In the genomic region with DNA sequence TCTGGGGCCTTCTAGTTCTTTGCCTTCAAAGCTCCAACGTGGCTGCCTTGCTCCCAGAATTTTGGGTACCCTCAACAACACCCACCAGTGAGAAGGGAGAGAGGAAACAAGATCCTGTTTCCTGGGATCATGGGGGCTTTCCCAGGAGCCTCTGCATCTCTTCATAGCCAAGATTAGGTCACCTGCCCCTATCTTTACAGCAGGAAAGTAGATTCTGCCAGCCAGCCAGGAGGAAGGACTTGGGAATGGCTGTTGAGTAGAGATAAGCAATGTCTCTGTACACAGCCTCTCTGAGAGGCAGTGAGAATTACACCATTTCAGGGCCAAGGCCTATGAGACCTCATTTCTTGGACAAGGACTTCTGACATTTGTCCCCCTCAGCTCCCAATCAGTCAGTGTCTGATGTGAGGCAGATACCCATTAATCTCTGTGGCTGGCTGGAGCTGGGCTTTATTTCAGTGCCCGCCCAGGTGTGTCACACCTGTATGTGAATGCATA, we compare ENCODE assay signal across 26 cellular contexts. TPM values are rescaled to one million over a fixed set of nuclear protein-coding genes. Genes with fewer than 3 reads are reported as not detected.
DNase-seq lines count a peak whose midpoint lies in the region; ATAC-seq, FAIRE-seq and TF ChIP-seq lines count a peak whose summit lies in the region.
"Had no signal": no experiment of that assay in that cellular context is flagged by ENCODE, and none has a peak within 500 bp of the region (broad histone marks: within the 10 kb centered on the region; RNA-seq: fewer than 3 reads in every experiment).

No MANE protein-coding gene starts in this region.

- H2AFZ ChIP-seq in K562 (ENCODE audit: low read depth, low read length) (peak overlapping the region; percentile 56), neural progenitor cell (replicated peaks) (no peak overlapping the region)
- H2AFZ ChIP-seq: GM23338 had no signal

- H3K4me2 ChIP-seq in K562 (ENCODE audit: insufficient read depth, low read length) (peak overlapping the region; percentile 51), neural progenitor cell (no peak overlapping the region)
- H3K4me2 ChIP-seq: GM23338, SK-N-SH had no signal

- H3K27ac Mint-ChIP-seq in activated CD8-positive, alpha-beta memory T cell treated with anti-CD3 and anti-CD28 coated beads, Interleukin-2, amount 10 ng/mL, durations not matched to agents 7 days and 5 days: no peak overlapping the region
- no peak overlapping the region for H3K27ac Mint-ChIP-seq in neural progenitor cell
- H3K27ac Mint-ChIP-seq: activated B cell treated with CpG ODN at 0.5 μM for 24 hours, brain, endodermal cell, GM23338 had no signal

- BruUV-seq in K562 (replicated peaks; lab: Mats Ljungman, UMichigan): no TSS peak

- no peaks in the 10 kb centered on the region for H3K27me3 Mint-ChIP-seq in activated CD8-positive, alpha-beta memory T cell treated with anti-CD3 and anti-CD28 coated beads, Interleukin-2, amount 10 ng/mL, durations not matched to agents 7 days and 5 days
- H3K27me3 Mint-ChIP-seq in neural progenitor cell (ENCODE audit: insufficient read depth, low read depth): peaks cover 7% of the 10 kb centered on the region
- H3K27me3 Mint-ChIP-seq: activated B cell treated with CpG ODN at 0.5 μM for 24 hours, brain had no signal

- H3K4me1 Mint-ChIP-seq in activated CD8-positive, alpha-beta memory T cell treated with anti-CD3 and anti-CD28 coated beads, Interleukin-2, amount 10 ng/mL, durations not matched to agents 7 days and 5 days: peaks cover 10% of the 10 kb centered on the region
- H3K4me1 Mint-ChIP-seq in neural progenitor cell: peaks cover 4% of the 10 kb centered on the region

- peaks cover 3% of the 10 kb centered on the region for H3K9me1 ChIP-seq in K562 (ENCODE audit: control insufficient read depth, insufficient read depth, low read length)

- H3K4me3 Mint-ChIP-seq in activated CD8-positive, alpha-beta memory T cell treated with anti-CD3 and anti-CD28 coated beads, Interleukin-2, amount 10 ng/mL, durations not matched to agents 7 days and 5 days: no peak overlapping the region
- no peak overlapping the region for H3K4me3 Mint-ChIP-seq in neural progenitor cell
- H3K4me3 Mint-ChIP-seq: activated B cell treated with CpG ODN at 0.5 μM for 24 hours, brain, endodermal cell, GM23338 had no signal

- DNase-seq in activated CD8-positive, alpha-beta memory T cell treated with anti-CD3 and anti-CD28 coated beads, Interleukin-2, amount 10 ng/mL, durations not matched to agents 7 days and 5 days: no peak
- no peak for DNase-seq in activated CD8-positive, alpha-beta memory T cell treated with anti-CD3 and anti-CD28 coated beads for 24 hours
- DNase-seq in K562 (ENCODE audit: extremely low read depth in 1 of 4, low spot score in 3 of 4): peak; percentile 68 to 88 (median 78)
- no peak for DNase-seq in lower lobe of right lung
- no peak for DNase-seq in upper lobe of left lung
- DNase-seq in neural progenitor cell (ENCODE audit: low spot score): no peak
- DNase-seq in NCI-H2029 (lab: John Stamatoyannopoulos, UW): no peak
- no peak for DNase-seq in NCI-H69 (lab: John Stamatoyannopoulos, UW)
- DNase-seq: activated B cell treated with CpG ODN at 0.5 μM for 24 hours; activated CD4-positive, alpha-beta T cell treated with anti-CD3 and anti-CD28 coated beads, Interleukin-2, amount 50 U/mL, for 48 hours; activated gamma-delta T cell treated with Interleukin-2 at 50 U/mL for 16 hours; colonic mucosa; endodermal cell; head of caudate nucleus; left cardiac atrium; midbrain; NCI-H1105 treated with DMSO at 0.1 percent for 48 hours; SK-N-SH; T-helper 2 cell; thyroid gland had no signal

- TF ChIP-seq CTCF in K562 (IDR thresholded peaks at IDR 0.05 in 2 of 3, conservative IDR thresholded peaks at IDR 0.05 in 1 of 3; ENCODE audit: insufficient read depth in 2 of 3, low read depth in 1 of 3, low read length in 3 of 3) (no peak), lower lobe of right lung (IDR thresholded peaks at IDR 0.05) (no peak), upper lobe of left lung (IDR thresholded peaks at IDR 0.05) (no peak), neural progenitor cell (IDR thresholded peaks at IDR 0.05) (no peak)

- H3K4me1 ChIP-seq in K562 (replicated peaks in 1 of 2; ENCODE audit: control insufficient read depth in 2 of 2, insufficient read depth in 2 of 2, low read length in 2 of 2) (peaks cover 23 to 30% of the 10 kb centered on the region in 2 experiments), lower lobe of right lung (peaks cover 61% of the 10 kb centered on the region), upper lobe of left lung (peaks cover 63 to 71% (median 65%) of the 10 kb centered on the region in 4 donors), neural progenitor cell (no peaks in the 10 kb centered on the region)
- H3K4me1 ChIP-seq: prostate gland had no signal

- TF ChIP-seq POLR2A in K562 (conservative IDR thresholded peaks at IDR 0.05) (no peak), upper lobe of left lung (IDR thresholded peaks at IDR 0.05) (no peak)

- in situ Hi-C loops in K562 (cut with MboI): no loop called here

- H3K9ac ChIP-seq in K562 (ENCODE audit: insufficient read depth in 1 of 2, low read depth in 2 of 2, low read length in 2 of 2) (peak overlapping the region in 1 of 2 experiments; percentile 38; a peak in 1 of 4 replicates), neural progenitor cell (no peak overlapping the region)
- H3K9ac ChIP-seq: SK-N-SH had no signal

- peaks cover 3% of the 10 kb centered on the region for H3K36me3 Mint-ChIP-seq in activated CD8-positive, alpha-beta memory T cell treated with anti-CD3 and anti-CD28 coated beads, Interleukin-2, amount 10 ng/mL, durations not matched to agents 7 days and 5 days
- peaks cover 2% of the 10 kb centered on the region for H3K36me3 Mint-ChIP-seq in neural progenitor cell

- 7% methylated on average over 1 of the region's 2 CpGs for WGBS in K562 (ENCODE audit: insufficient coverage, low coverage, missing lambda C conversion rate)
- WGBS in upper lobe of left lung, 2 donors: 75 to 76% methylated on average over 2 of the region's 2 CpGs

- no peak for TF ChIP-seq RAD21 in K562 (CRISPR knock-in tag; conservative IDR thresholded peaks at IDR 0.05 in 1 of 2, IDR thresholded peaks at IDR 0.05 in 1 of 2)

- CTCF ChIA-PET in activated CD8-positive, alpha-beta memory T cell treated with anti-CD3 and anti-CD28 coated beads, Interleukin-2, amount 10 ng/mL, durations not matched to agents 7 days and 5 days (lab: Charles Lee): interaction anchor here (1.9 kb wide), 1 partner anchor 10 kb away, joined by 5 read pairs; the partner anchor contains the start of gene USP4
- CTCF ChIA-PET in K562 (lab: Yijun Ruan, JAX; ENCODE audit: low intra/inter-chr PET ratio): no interaction called here

- H3K9me3 Mint-ChIP-seq in activated CD8-positive, alpha-beta memory T cell treated with anti-CD3 and anti-CD28 coated beads, Interleukin-2, amount 10 ng/mL, durations not matched to agents 7 days and 5 days (ENCODE audit: low read depth): no peaks in the 10 kb centered on the region
- H3K9me3 Mint-ChIP-seq in neural progenitor cell: no peaks in the 10 kb centered on the region
- H3K9me3 Mint-ChIP-seq: activated B cell treated with CpG ODN at 0.5 μM for 24 hours had no signal

- H3K27ac ChIP-seq in K562 (ENCODE audit: extremely low read depth, low read depth, low read length): peak overlapping the region; percentile 68
- H3K27ac ChIP-seq in lower lobe of right lung: peak overlapping the region; percentile 46
- peak overlapping the region; percentile 47 to 99 (median 72) for H3K27ac ChIP-seq in upper lobe of left lung
- no peak overlapping the region for H3K27ac ChIP-seq in neural progenitor cell
- H3K27ac ChIP-seq: 22Rv1, colonic mucosa, prostate gland had no signal

- H3K4me3 ChIP-seq in K562 (no peak overlapping the region), lower lobe of right lung (no peak overlapping the region), upper lobe of left lung (no peak overlapping the region), neural progenitor cell (no peak overlapping the region)
- H3K4me3 ChIP-seq: colonic mucosa, GM23338, prostate gland, thyroid gland had no signal

- H4K20me1 ChIP-seq in K562 (replicated peaks; ENCODE audit: control insufficient read depth, insufficient read depth, low read length): no peaks in the 10 kb centered on the region
- H4K20me1 ChIP-seq in neural progenitor cell (ENCODE audit: low read depth): no peaks in the 10 kb centered on the region

- TF ChIP-seq EP300 in K562 (IDR thresholded peaks at IDR 0.05; ENCODE audit: low read length) (peak; percentile 92), upper lobe of left lung (IDR thresholded peaks at IDR 0.05) (peak in 1 of 4 donors; percentile 10)

- no peaks in the 10 kb centered on the region for H3K9me3 ChIP-seq in K562 (replicated peaks; ENCODE audit: control insufficient read depth, insufficient read depth, low read depth, low read length)
- no peaks in the 10 kb centered on the region for H3K9me3 ChIP-seq in lower lobe of right lung
- no peaks in the 10 kb centered on the region for H3K9me3 ChIP-seq in upper lobe of left lung
- H3K9me3 ChIP-seq in neural progenitor cell (ENCODE audit: low read depth): no peaks in the 10 kb centered on the region
- H3K9me3 ChIP-seq: colonic mucosa, prostate gland, SK-N-SH, thyroid gland had no signal

- peak; percentile 97 for FAIRE-seq in K562 (lab: Jason Lieb, UNC)
- FAIRE-seq: GM12892 had no signal

- H3F3A ChIP-seq in neural progenitor cell (ENCODE audit: low read depth): no peaks in the 10 kb centered on the region

- peak; percentile 10 for ATAC-seq in activated CD8-positive, alpha-beta memory T cell treated with anti-CD3 and anti-CD28 coated beads, Interleukin-2, amount 10 ng/mL, durations not matched to agents 7 days and 5 days
- ATAC-seq in K562 (peak; percentile 96), lower lobe of right lung (peak in 1 of 2 donors; percentile 21), upper lobe of left lung (ENCODE audit: low FRiP score in 2 of 2) (no peak)
- ATAC-seq: GM23338, left cardiac atrium had no signal

- no peaks in the 10 kb centered on the region for H3K36me3 ChIP-seq in K562 (ENCODE audit: control insufficient read depth, insufficient read depth, low read length)
- peaks cover under 1% of the 10 kb centered on the region for H3K36me3 ChIP-seq in lower lobe of right lung
- H3K36me3 ChIP-seq in upper lobe of left lung: peaks cover 0 to 3% (median 0%) of the 10 kb centered on the region in 4 donors
- H3K36me3 ChIP-seq in neural progenitor cell: no peaks in the 10 kb centered on the region
- H3K36me3 ChIP-seq: colonic mucosa, prostate gland, thyroid gland had no signal

- POLR2A ChIA-PET in K562 (lab: Yijun Ruan, JAX): interaction anchor here (0.7 to 1.2 kb wide), 6 partner anchors 10 to 97 kb away, joined by 3 to 6 read pairs (median 4); partner anchors contain the start of genes RHOA, TCTA and USP4

- intact Hi-C loops in K562 (cut with micrococcal nuclease) (no loop called here), lower lobe of right lung (cut with DNase I) (no loop called here)

- H3K27me3 ChIP-seq in K562 (ENCODE audit: control insufficient read depth in 2 of 2, insufficient read depth in 2 of 2, low read length in 2 of 2): no peaks in the 10 kb centered on the region
- H3K27me3 ChIP-seq in lower lobe of right lung (ENCODE audit: low read depth): no peaks in the 10 kb centered on the region
- H3K27me3 ChIP-seq in upper lobe of left lung: no peaks in the 10 kb centered on the region
- H3K27me3 ChIP-seq in neural progenitor cell: no peaks in the 10 kb centered on the region
- H3K27me3 ChIP-seq: colonic mucosa, thyroid gland had no signal

- H3K79me2 ChIP-seq in K562 (ENCODE audit: control insufficient read depth, insufficient read depth, low read length) (no peaks in the 10 kb centered on the region), neural progenitor cell (ENCODE audit: low read depth) (no peaks in the 10 kb centered on the region)

RNA-seq across cellular contexts. Expression of gene GPX1, which starts 8.5 kb away (rescaled TPM):
- 100 to 1,000 TPM in 1 of 2 experiments, 10 to 100 TPM in 1; 76.9 to 112 TPM for total RNA-seq in activated CD8-positive, alpha-beta memory T cell treated with anti-CD3 and anti-CD28 coated beads, Interleukin-2, amount 10 ng/mL, durations not matched to agents 7 days and 5 days
- 4.0 and 12.8 TPM in 2 replicates for total RNA-seq in K562 (2011; cell fraction: chromatin; rRNA removed; ENCODE audit: low replicate concordance)
- 6.8 and 7.7 TPM in 2 replicates for total RNA-seq in K562 (2011; cell fraction: nucleolus; rRNA removed)
- 2.8 and 3.7 TPM in 2 replicates for total RNA-seq in K562 (2011; cell fraction: nucleoplasm; rRNA removed)
- total RNA-seq in K562 (2014; rRNA removed): 0.57 TPM in 1 of 2 replicates, not detected in the other
- total RNA-seq in K562 (2014; rRNA removed; fragmentation: Illumina TruSeq; extraction: Trizol): not detected in 2 replicates
- total RNA-seq in K562 (2015; rRNA removed; fragmentation: Illumina TruSeq; extraction: Trizol): 0.25 TPM in 1 of 2 replicates, not detected in the other
- 1.3 and 1.6 TPM in 2 replicates for total RNA-seq in K562 (2021)
- 0.08 TPM in 1 of 2 replicates, not detected in the other for polyA plus RNA-seq in K562 (2011; rRNA removed)
- 0.12 and 0.15 TPM in 2 replicates for polyA plus RNA-seq in K562 (2011; cell fraction: cytosol; rRNA removed)
- 1.0 and 2.1 TPM in 2 replicates for polyA plus RNA-seq in K562 (2011; cell fraction: nucleus; rRNA removed)
- 0.37 TPM in 1 of 2 replicates, not detected in the other for polyA plus RNA-seq in K562 (2012)
- not detected in 2 replicates for polyA plus RNA-seq in K562 (2014; fragmentation: Illumina TruSeq; extraction: Trizol)
- under 1 TPM in 1 of 2 experiments, not detected in 1; 0.08 TPM for polyA plus RNA-seq in K562 (2014; fragmentation: Nextera tagmentation; extraction: Ambion mirVana)
- 0.09 and 0.16 TPM in 2 replicates for polyA plus RNA-seq in K562 (2014; rRNA removed)
- 0.32 and 0.60 TPM in 2 replicates for polyA minus RNA-seq in K562 (2011; rRNA and poly(A)+ RNA removed)
- 2.0 and 3.9 TPM in 2 replicates for polyA minus RNA-seq in K562 (2011; cell fraction: cytosol; rRNA and poly(A)+ RNA removed)
- polyA minus RNA-seq in K562 (2011; cell fraction: nucleus; rRNA and poly(A)+ RNA removed): 2.7 and 3.6 TPM in 2 replicates
- 450 TPM for total RNA-seq in lower lobe of right lung
- 100 to 1,000 TPM; 174 to 603 (median 445) TPM for total RNA-seq in upper lobe of left lung
- total RNA-seq in neural progenitor cell (ENCODE audit: low replicate concordance): 70.8 and 165 TPM in 2 replicates
- total RNA-seq: RPMI7951 had no signal

RNA-seq across cellular contexts. Expression of gene USP4, which starts 9.8 kb away (rescaled TPM):
- 10 to 100 TPM; 79.9 to 84.5 TPM for total RNA-seq in activated CD8-positive, alpha-beta memory T cell treated with anti-CD3 and anti-CD28 coated beads, Interleukin-2, amount 10 ng/mL, durations not matched to agents 7 days and 5 days
- 133 and 164 TPM in 2 replicates for total RNA-seq in K562 (2011; cell fraction: chromatin; rRNA removed; ENCODE audit: low replicate concordance)
- 65.0 and 68.9 TPM in 2 replicates for total RNA-seq in K562 (2011; cell fraction: nucleolus; rRNA removed)
- total RNA-seq in K562 (2011; cell fraction: nucleoplasm; rRNA removed): 73.2 and 84.3 TPM in 2 replicates
- total RNA-seq in K562 (2014; rRNA removed): 11.8 and 22.1 TPM in 2 replicates
- 21.3 and 21.7 TPM in 2 replicates for total RNA-seq in K562 (2014; rRNA removed; fragmentation: Illumina TruSeq; extraction: Trizol)
- total RNA-seq in K562 (2015; rRNA removed; fragmentation: Illumina TruSeq; extraction: Trizol): 20.8 and 21.1 TPM in 2 replicates
- 26.7 and 29.5 TPM in 2 replicates for total RNA-seq in K562 (2021)
- 34.2 and 40.4 TPM in 2 replicates for polyA plus RNA-seq in K562 (2011; rRNA removed)
- polyA plus RNA-seq in K562 (2011; cell fraction: cytosol; rRNA removed): 15.9 and 25.7 TPM in 2 replicates
- polyA plus RNA-seq in K562 (2011; cell fraction: nucleus; rRNA removed): 41.0 and 48.6 TPM in 2 replicates
- 15.9 and 17.4 TPM in 2 replicates for polyA plus RNA-seq in K562 (2012)
- polyA plus RNA-seq in K562 (2014; fragmentation: Illumina TruSeq; extraction: Trizol): 24.7 and 28.2 TPM in 2 replicates
- polyA plus RNA-seq in K562 (2014; fragmentation: Nextera tagmentation; extraction: Ambion mirVana): 10 to 100 TPM; 15.4 to 22.9 TPM
- 20.4 and 26.1 TPM in 2 replicates for polyA plus RNA-seq in K562 (2014; rRNA removed)
- 92.0 and 112 TPM in 2 replicates for polyA minus RNA-seq in K562 (2011; rRNA and poly(A)+ RNA removed)
- polyA minus RNA-seq in K562 (2011; cell fraction: cytosol; rRNA and poly(A)+ RNA removed): 19.7 and 26.8 TPM in 2 replicates
- 25.7 and 36.9 TPM in 2 replicates for polyA minus RNA-seq in K562 (2011; cell fraction: nucleus; rRNA and poly(A)+ RNA removed)
- 71.3 TPM for total RNA-seq in lower lobe of right lung
- total RNA-seq in upper lobe of left lung: 100 to 1,000 TPM in 2 of 6 donors, 10 to 100 TPM in 4; 28.1 to 190 (median 66.9) TPM
- 17.7 and 21.0 TPM in 2 replicates for total RNA-seq in neural progenitor cell (ENCODE audit: low replicate concordance)

Comparison
In these comparisons a context has a peak if more than half of its experiments do, and no peak if none do; other contexts are left out.
1. ATAC-seq: peak in activated CD8-positive, alpha-beta memory T cell treated with anti-CD3 and anti-CD28 coated beads, Interleukin-2, amount 10 ng/mL, durations not matched to agents 7 days and 5 days (single experiment) and K562 (single experiment); none in upper lobe of left lung (0 of 2).
2. DNase-seq: peak in K562 (4 of 4); none in activated CD8-positive, alpha-beta memory T cell treated with anti-CD3 and anti-CD28 coated beads, Interleukin-2, amount 10 ng/mL, durations not matched to agents 7 days and 5 days (single experiment), activated CD8-positive, alpha-beta memory T cell treated with anti-CD3 and anti-CD28 coated beads for 24 hours (single experiment), lower lobe of right lung (single experiment), upper lobe of left lung (0 of 2), neural progenitor cell (single experiment), NCI-H2029 (single experiment) and NCI-H69 (single experiment).